In the genomic region with DNA sequence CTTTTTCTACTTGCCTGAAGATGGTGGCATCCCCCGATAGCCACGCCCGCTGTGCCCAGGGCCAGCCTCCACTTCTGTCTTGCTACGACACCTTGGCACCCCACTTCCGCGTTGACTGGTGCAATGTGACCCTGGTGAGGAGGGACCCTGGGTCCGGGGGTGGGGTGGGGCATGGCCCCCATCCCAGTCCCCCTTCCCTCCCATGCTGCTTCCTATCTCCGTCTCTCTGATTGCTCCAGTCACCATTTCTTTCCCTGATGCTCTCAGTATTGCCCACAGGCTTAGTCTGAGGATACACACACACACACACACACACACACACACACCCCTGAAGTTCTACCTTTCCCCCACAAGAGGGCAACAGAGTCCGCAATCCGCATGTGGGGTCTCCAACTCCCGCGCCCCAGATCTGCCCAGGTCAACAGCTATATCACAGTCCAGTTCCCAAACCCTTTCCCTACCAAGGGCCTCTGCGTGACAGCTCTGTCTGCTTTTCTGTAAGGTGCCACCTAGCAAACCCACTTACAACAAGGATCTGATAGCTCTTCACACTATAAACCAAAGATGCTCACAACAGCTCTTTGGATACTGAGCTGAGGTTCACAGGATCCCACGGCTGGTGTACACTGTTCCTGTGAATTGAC, we compare ENCODE assay signal across 8 cellular contexts. TPM values are rescaled to one million over a fixed set of nuclear protein-coding genes. Genes with fewer than 3 reads are reported as not detected.
A peak's percentile ranks its signal among the peaks of the same experiment; 100 is the strongest.
DNase-seq lines count a peak whose midpoint lies in the region; ATAC-seq, FAIRE-seq and TF ChIP-seq lines count a peak whose summit lies in the region.

No MANE protein-coding gene starts in this region.

- H3K9ac ChIP-seq in KMS-11, result no peak overlapping the region

- no peak for FAIRE-seq in small intestine (lab: Jason Lieb, UNC)

- H3K27ac ChIP-seq in KMS-11 (no peak overlapping the region; the same call in 1 of the 2 replicates), left ventricle myocardium inferior (replicated peaks) (peak overlapping the region; percentile 28), small intestine (ENCODE audit: low read depth in 1 of 2, low read length in 1 of 2) (no peak overlapping the region)

- 15 to 35% (median 15%) methylated on average over 14 of the region's 14 CpGs for WGBS in small intestine, 3 donors

- H3K4me1 Mint-ChIP-seq in activated naive CD8-positive, alpha-beta T cell (ENCODE audit: low read depth), result peaks cover 16% of the 10 kb centered on the region

- H3K36me3 Mint-ChIP-seq in activated naive CD8-positive, alpha-beta T cell, result no peaks in the 10 kb centered on the region

- no peaks in the 10 kb centered on the region for H3K27me3 Mint-ChIP-seq in activated naive CD8-positive, alpha-beta T cell

- peak overlapping the region; percentile 48 for H3K4me3 Mint-ChIP-seq in activated naive CD8-positive, alpha-beta T cell

- H3K9me3 ChIP-seq in left ventricle myocardium inferior (replicated peaks), result no peaks in the 10 kb centered on the region
- no peaks in the 10 kb centered on the region for H3K9me3 ChIP-seq in small intestine (ENCODE audit: control insufficient read depth, low read depth)

- 0 out of 2 replicates have a peak overlapping the region, but pooled peaks have one; percentile 7 for H2AFZ ChIP-seq in KMS-11 (ENCODE audit: low read depth)

- DNase-seq in DMS153 treated with DMSO at 0.1 percent for 48 hours (lab: John Stamatoyannopoulos, UW; ENCODE audit: unreplicated experiment) (peak; percentile 24), SK-MEL-5 (ENCODE audit: low read depth, low spot score) (peak; percentile 60), left ventricle myocardium inferior (no peak), small intestine (peak; percentile 37)

- H3K36me3 ChIP-seq in KMS-11 (ENCODE audit: insufficient read depth), result no peaks in the 10 kb centered on the region
- no peaks in the 10 kb centered on the region for H3K36me3 ChIP-seq in left ventricle myocardium inferior
- H3K36me3 ChIP-seq in small intestine (ENCODE audit: control insufficient read depth in 2 of 2, insufficient read depth in 2 of 2, low read length in 2 of 2), result no peaks in the 10 kb centered on the region

- no peaks in the 10 kb centered on the region for H3K79me2 ChIP-seq in KMS-11 (ENCODE audit: insufficient read depth, low read depth)

- intact Hi-C loops in left ventricle myocardium inferior (cut with micrococcal nuclease), result loop anchor here (10.0 kb wide), 1 partner anchor 74 kb away; the partner anchor contains the start of gene PDK2

- H3K4me3 ChIP-seq in KMS-11 (IDR thresholded peaks at IDR 0.05; ENCODE audit: insufficient read depth, low read depth, low read length) (no peak overlapping the region), left ventricle myocardium inferior (no peak overlapping the region), small intestine (ENCODE audit: low read depth in 1 of 2, low read length in 2 of 2) (no peak overlapping the region)

- TF ChIP-seq CTCF in KMS-11 (conservative IDR thresholded peaks at IDR 0.05; ENCODE audit: low read depth, low read length), result peak; percentile 96
- TF ChIP-seq CTCF in left ventricle myocardium inferior (IDR thresholded peaks at IDR 0.05; ENCODE audit: borderline replicate concordance), result peak; percentile 63

- no peaks in the 10 kb centered on the region for H3K9me3 Mint-ChIP-seq in activated naive CD8-positive, alpha-beta T cell (ENCODE audit: low read depth)

- ATAC-seq in HG03159 (IDR thresholded peaks at IDR 0.05; ENCODE audit: unreplicated experiment) (no peak), GM18858 (IDR thresholded peaks at IDR 0.05; ENCODE audit: unreplicated experiment) (no peak)

- peaks cover 49% of the 10 kb centered on the region for H3K4me1 ChIP-seq in KMS-11 (ENCODE audit: low read depth, poor library complexity, severe bottlenecking)
- peaks cover 82% of the 10 kb centered on the region for H3K4me1 ChIP-seq in left ventricle myocardium inferior
- H3K4me1 ChIP-seq in small intestine (ENCODE audit: control insufficient read depth in 2 of 2, insufficient read depth in 1 of 2, low read depth in 1 of 2, low read length in 1 of 2), result no peaks in the 10 kb centered on the region

- peak overlapping the region; percentile 75 for H3K27ac Mint-ChIP-seq in activated naive CD8-positive, alpha-beta T cell

- H4K20me1 ChIP-seq in KMS-11 (ENCODE audit: insufficient read depth), result no peaks in the 10 kb centered on the region

- in situ Hi-C loops in SK-MEL-5 (cut with HindIII; ENCODE audit: low pct_unique_long_range_greater_than_20kb, low sequenced_read_pairs), result no loop called here

- H3K4me2 ChIP-seq in KMS-11, result no peak overlapping the region; the same call in 1 of the 2 replicates

- H3K27me3 ChIP-seq in KMS-11 (ENCODE audit: insufficient read depth, low read depth) (no peaks in the 10 kb centered on the region), left ventricle myocardium inferior (ENCODE audit: low read depth) (no peaks in the 10 kb centered on the region), small intestine (ENCODE audit: control insufficient read depth in 2 of 2, insufficient read depth in 2 of 2, low read length in 2 of 2) (no peaks in the 10 kb centered on the region)

RNA-seq across cellular contexts. Expression of gene SGCA, which starts 3.4 kb away (rescaled TPM):
- total RNA-seq in SK-MEL-5 (2014; rRNA removed; shearing (Covaris generic)), result not detected in 2 replicates
- polyA plus RNA-seq in SK-MEL-5 (2015; cell fraction: cytosol; rRNA removed), result not detected in 2 replicates
- polyA plus RNA-seq in SK-MEL-5 (2015; cell fraction: nucleus; rRNA removed), result not detected in 2 replicates
- 137 TPM for total RNA-seq in left ventricle myocardium inferior
- polyA plus RNA-seq in small intestine, result 1 to 10 TPM in 2 of 3 donors, not detected in 1; 5.0 to 6.2 TPM

RNA-seq across cellular contexts. Expression of gene PPP1R9B, which starts 18.8 kb away (rescaled TPM):
- 33.6 and 36.2 TPM in 2 replicates for total RNA-seq in SK-MEL-5 (2014; rRNA removed; shearing (Covaris generic))
- polyA plus RNA-seq in SK-MEL-5 (2015; cell fraction: cytosol; rRNA removed), result 49.3 and 63.2 TPM in 2 replicates
- polyA plus RNA-seq in SK-MEL-5 (2015; cell fraction: nucleus; rRNA removed), result 61.2 and 61.5 TPM in 2 replicates
- 33.0 TPM for total RNA-seq in left ventricle myocardium inferior
- polyA plus RNA-seq in small intestine, result 10 to 100 TPM; 14.1 to 25.7 (median 17.4) TPM

RNA-seq across cellular contexts. Expression of gene COL1A1, which starts 32.2 kb away (rescaled TPM):
- 0.03 TPM in 2 replicates for total RNA-seq in SK-MEL-5 (2014; rRNA removed; shearing (Covaris generic))
- 1.8 and 2.2 TPM in 2 replicates for polyA plus RNA-seq in SK-MEL-5 (2015; cell fraction: cytosol; rRNA removed)
- 0.33 and 4.0 TPM in 2 replicates for polyA plus RNA-seq in SK-MEL-5 (2015; cell fraction: nucleus; rRNA removed)
- total RNA-seq in left ventricle myocardium inferior, result 45.8 TPM
- polyA plus RNA-seq in small intestine, result 10 to 100 TPM in 1 of 3 donors, 1 to 10 TPM in 2; 2.2 to 51.6 (median 2.7) TPM

RNA-seq across cellular contexts. Expression of gene SAMD14, which starts 39.3 kb away (rescaled TPM):
- total RNA-seq in SK-MEL-5 (2014; rRNA removed; shearing (Covaris generic)), result 0.03 TPM in 1 of 2 replicates, not detected in the other
- 0.58 and 1.5 TPM in 2 replicates for polyA plus RNA-seq in SK-MEL-5 (2015; cell fraction: cytosol; rRNA removed)
- 0.21 TPM in 1 of 2 replicates, not detected in the other for polyA plus RNA-seq in SK-MEL-5 (2015; cell fraction: nucleus; rRNA removed)
- total RNA-seq in left ventricle myocardium inferior, result 1.6 TPM
- polyA plus RNA-seq in small intestine, result 1 to 10 TPM in 1 of 3 donors, under 1 TPM in 2; 0.54 to 2.1 (median 0.67) TPM

Comparison
In these comparisons a context has a peak if more than half of its experiments do, and no peak if none do; other contexts are left out.
1. RNA of gene SGCA, which starts 3.4 kb away (total RNA-seq): 137 TPM in left ventricle myocardium inferior (single experiment); not detected in SK-MEL-5; every median in the first group is over 100 times any median in the second.
2. RNA of gene COL1A1, which starts 32.2 kb away (total RNA-seq): 45.8 TPM in left ventricle myocardium inferior (single experiment); 0.03 TPM in SK-MEL-5; every median in the first group is over 10 times any median in the second.